9 cellular contexts compared by ENCODE assay signal in genomic region chr3:50090985-50091384, GRCh38. TPM values are rescaled to one million over a fixed set of nuclear protein-coding genes. Genes with fewer than 3 reads are reported as not detected.
DNase-seq lines count a peak whose midpoint lies in the region; ATAC-seq and TF ChIP-seq lines count a peak whose summit lies in the region.
"Had no signal": no experiment of that assay in that cellular context is flagged by ENCODE, and none has a peak within 500 bp of the region (broad histone marks: within the 10 kb centered on the region; RNA-seq: fewer than 3 reads in every experiment).

No MANE protein-coding gene starts in this region.

- peaks cover 3% of the 10 kb centered on the region; the same call in 1 of the 2 replicates for H4K20me1 ChIP-seq in OCI-LY3 (ENCODE audit: insufficient read depth, low read length)

- TF ChIP-seq POLR2A in lower leg skin (IDR thresholded peaks at IDR 0.05), result no peak

- peak overlapping the region; percentile 93 for H3K4me3 Mint-ChIP-seq in Caco-2 (ENCODE audit: unreplicated experiment)

- no peak overlapping the region for H2AFZ ChIP-seq in OCI-LY3 (ENCODE audit: low read depth, low read length)

- H3K4me3 ChIP-seq in Caco-2 (ENCODE audit: low read depth, low read length) (no peak overlapping the region), OCI-LY3 (ENCODE audit: low read length) (no peak overlapping the region), neutrophil (ENCODE audit: low read depth in 1 of 2, low read length in 1 of 2) (no peak overlapping the region), lower leg skin (ENCODE audit: low read depth, poor library complexity, severe bottlenecking) (no peak overlapping the region)
- no peak overlapping the region for H3K4me3 ChIP-seq in effector memory CD4-positive, alpha-beta T cell (ENCODE audit: insufficient read depth, low read depth, low read length, poor library complexity, severe bottlenecking)

- CTCF ChIA-PET in Caco-2 (lab: Charles Lee), result no interaction called here

- H3K9me3 ChIP-seq in Caco-2, result no peaks in the 10 kb centered on the region
- H3K9me3 ChIP-seq in OCI-LY3 (ENCODE audit: insufficient read depth, low read length), result no peaks in the 10 kb centered on the region
- H3K9me3 ChIP-seq in effector memory CD4-positive, alpha-beta T cell (ENCODE audit: control insufficient read depth, low read length), result no peaks in the 10 kb centered on the region
- no peaks in the 10 kb centered on the region for H3K9me3 ChIP-seq in neutrophil

- no peak for ATAC-seq in HG03097 (IDR thresholded peaks at IDR 0.05; ENCODE audit: low FRiP score, unreplicated experiment)

- TF ChIP-seq CTCF in Caco-2 (IDR thresholded peaks at IDR 0.05; ENCODE audit: insufficient read depth in 1 of 2, low read depth in 1 of 2, low read length in 1 of 2, severe bottlenecking in 1 of 2, unreplicated experiment in 1 of 2), result no peak
- TF ChIP-seq CTCF in OCI-LY3 (IDR thresholded peaks at IDR 0.05; ENCODE audit: low read depth, low read length), result no peak
- no peak for TF ChIP-seq CTCF in neutrophil (IDR thresholded peaks at IDR 0.05)
- no peak for TF ChIP-seq CTCF in lower leg skin (IDR thresholded peaks at IDR 0.05)

- DNase-seq in Caco-2 (no peak), DMS153 (lab: John Stamatoyannopoulos, UW) (no peak), NCI-H1092 treated with DMSO at 0.1 percent for 48 hours (lab: John Stamatoyannopoulos, UW) (no peak), lower leg skin (ENCODE audit: low spot score in 2 of 2) (no peak)
- no peak for DNase-seq in effector memory CD4-positive, alpha-beta T cell
- DNase-seq: GDM1 had no signal

- H3K4me1 ChIP-seq in Caco-2 (no peaks in the 10 kb centered on the region), OCI-LY3 (ENCODE audit: low read length) (peaks cover 12% of the 10 kb centered on the region), neutrophil (ENCODE audit: control insufficient read depth in 1 of 2, insufficient read depth in 1 of 2, low read depth in 1 of 2, low read length in 1 of 2) (peaks cover 26% of the 10 kb centered on the region in 2 experiments)
- H3K4me1 ChIP-seq in effector memory CD4-positive, alpha-beta T cell (ENCODE audit: control insufficient read depth, insufficient read depth, low read length, poor library complexity, severe bottlenecking), result peaks cover 11% of the 10 kb centered on the region

- no peaks in the 10 kb centered on the region for H3K27me3 Mint-ChIP-seq in Caco-2 (ENCODE audit: insufficient read depth, unreplicated experiment)

- H3K27ac ChIP-seq in OCI-LY3 (ENCODE audit: low read length) (no peak overlapping the region), neutrophil (peak overlapping the region; percentile 91)
- peak overlapping the region; percentile 43 for H3K27ac ChIP-seq in effector memory CD4-positive, alpha-beta T cell (ENCODE audit: insufficient read depth, low read length, poor library complexity, severe bottlenecking)

- peaks cover 21% of the 10 kb centered on the region for H3K4me1 Mint-ChIP-seq in Caco-2 (ENCODE audit: low read depth, unreplicated experiment)

- H3K9ac ChIP-seq in OCI-LY3 (ENCODE audit: low read length), result no peak overlapping the region

- intact Hi-C loops in Caco-2 (cut with micrococcal nuclease; ENCODE audit: unreplicated experiment) (no loop called here), lower leg skin (cut with DNase I; ENCODE audit: low total_unique reads) (no loop called here)

- H3K9me3 Mint-ChIP-seq in Caco-2 (ENCODE audit: unreplicated experiment), result no peaks in the 10 kb centered on the region

- peak overlapping the region; percentile 72; the same call in 1 of the 2 replicates for H3K4me2 ChIP-seq in OCI-LY3 (ENCODE audit: low read length)

- H3K27ac Mint-ChIP-seq in Caco-2 (ENCODE audit: unreplicated experiment), result no peak overlapping the region

- peaks cover 69% of the 10 kb centered on the region for H3K36me3 Mint-ChIP-seq in Caco-2 (ENCODE audit: insufficient read depth, unreplicated experiment)

- POLR2A ChIA-PET in Caco-2 (lab: Charles Lee), result no interaction called here

- H3K36me3 ChIP-seq in Caco-2 (ENCODE audit: control insufficient read depth, insufficient read depth, low read length) (peaks cover 1% of the 10 kb centered on the region), OCI-LY3 (replicated peaks; ENCODE audit: low read depth, low read length) (peaks cover 48% of the 10 kb centered on the region), neutrophil (peaks cover 60% of the 10 kb centered on the region)
- H3K36me3 ChIP-seq in effector memory CD4-positive, alpha-beta T cell (ENCODE audit: control insufficient read depth, insufficient read depth, low read length), result peaks cover 52% of the 10 kb centered on the region

- BruUV-seq in Caco-2 (replicated peaks; lab: Mats Ljungman, UMichigan), result no TSS peak

- peaks cover 64% of the 10 kb centered on the region for H3K79me2 ChIP-seq in OCI-LY3 (ENCODE audit: low read length)

- H3K27me3 ChIP-seq in Caco-2 (replicated peaks; ENCODE audit: control insufficient read depth, insufficient read depth, low read length) (no peaks in the 10 kb centered on the region), OCI-LY3 (ENCODE audit: low read depth, low read length) (no peaks in the 10 kb centered on the region), neutrophil (no peaks in the 10 kb centered on the region)
- H3K27me3 ChIP-seq in effector memory CD4-positive, alpha-beta T cell (replicated peaks; ENCODE audit: control insufficient read depth, insufficient read depth, low read length, poor library complexity, severe bottlenecking), result no peaks in the 10 kb centered on the region

RNA-seq across cellular contexts. Expression of gene RBM5, which starts 2.3 kb away (rescaled TPM):
- total RNA-seq in Caco-2 (2022) (145 and 166 TPM in 2 replicates), lower leg skin (100 to 1,000 TPM; 131 to 244 (median 138) TPM)
